9 cellular contexts compared by ENCODE assay signal in the genomic region with DNA sequence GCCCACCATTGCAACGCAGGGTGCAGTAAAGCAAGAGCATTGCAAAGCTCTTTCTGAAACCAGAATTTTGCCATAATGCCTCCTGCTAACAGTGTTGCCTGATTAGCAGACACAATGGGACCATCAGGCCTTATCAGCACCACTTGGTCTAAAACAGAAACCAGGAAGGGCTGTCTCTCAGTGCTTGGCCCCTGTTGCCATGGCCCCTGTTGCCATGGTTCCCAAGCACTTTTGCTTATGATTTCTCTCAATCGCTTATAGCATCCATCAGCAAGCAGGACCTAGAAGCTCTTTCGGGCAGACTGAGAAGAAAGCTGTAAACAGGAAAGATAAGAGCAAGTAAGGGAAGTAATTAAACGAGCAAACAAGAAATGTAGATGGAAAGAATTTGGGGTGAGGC. TPM values are rescaled to one million over a fixed set of nuclear protein-coding genes. Genes with fewer than 3 reads are reported as not detected.
A peak's percentile ranks its signal among the peaks of the same experiment; 100 is the strongest.
DNase-seq lines count a peak whose midpoint lies in the region; ATAC-seq, FAIRE-seq and TF ChIP-seq lines count a peak whose summit lies in the region.
"Had no signal": no experiment of that assay in that cellular context is flagged by ENCODE, and none has a peak within 500 bp of the region (broad histone marks: within the 10 kb centered on the region; RNA-seq: fewer than 3 reads in every experiment).

No MANE protein-coding gene starts in this region.

- no peaks in the 10 kb centered on the region for H3K27me3 ChIP-seq in CD4-positive, alpha-beta memory T cell (ENCODE audit: insufficient read depth, low read length)

- H3K4me1 ChIP-seq in CD4-positive, alpha-beta memory T cell (ENCODE audit: insufficient read depth, low read length), result peaks cover 37% of the 10 kb centered on the region
- H3K4me1 ChIP-seq: pancreas had no signal

- peaks cover 15 to 39% (median 28%) of the 10 kb centered on the region in 4 donors for H3K4me1 Mint-ChIP-seq in CD4-positive, alpha-beta memory T cell

- H3K36me3 Mint-ChIP-seq in CD4-positive, alpha-beta memory T cell, result no peaks in the 10 kb centered on the region

- TF ChIP-seq POLR2A in H54 (IDR thresholded peaks at IDR 0.05; ENCODE audit: low read depth, low read length), result no peak

- intact Hi-C loops in CD4-positive, alpha-beta memory T cell (cut with micrococcal nuclease), result loop anchor here (5.0 kb wide), 1 partner anchor 32 kb away; no protein-coding TSS in a partner anchor

- CTCF ChIA-PET in CD4-positive, alpha-beta memory T cell (lab: Charles Lee; ENCODE audit: partially characterized antibody), result interaction anchor here (1.6 to 2.9 kb wide), 4 partner anchors 10 to 74 kb away, joined by 3 to 13 read pairs (median 7); no protein-coding TSS in a partner anchor

- no peak overlapping the region for H3K4me3 ChIP-seq in CD4-positive, alpha-beta memory T cell (ENCODE audit: low read length in 2 of 2)
- H3K4me3 ChIP-seq in fibroblast of the aortic adventitia (ENCODE audit: low read depth, low read length), result no peak overlapping the region
- H3K4me3 ChIP-seq in foreskin fibroblast (ENCODE audit: low read depth in 1 of 2, low read length in 2 of 2), result no peak overlapping the region
- H3K4me3 ChIP-seq: pancreas had no signal

- H3K27ac ChIP-seq in CD4-positive, alpha-beta memory T cell (ENCODE audit: low read depth, low read length), result peak overlapping the region; percentile 69
- H3K27ac ChIP-seq: pancreas had no signal

- no peaks in the 10 kb centered on the region for H3K27me3 Mint-ChIP-seq in CD4-positive, alpha-beta memory T cell

- POLR2A ChIA-PET in CD4-positive, alpha-beta memory T cell (lab: Charles Lee; ENCODE audit: partially characterized antibody), result interaction anchor here (0.6 to 2.5 kb wide), 10 partner anchors 9 to 87 kb away, joined by 3 to 11 read pairs (median 4); partner anchors contain the start of gene PIN4

- no peaks in the 10 kb centered on the region for H3K9me3 ChIP-seq in CD4-positive, alpha-beta memory T cell (ENCODE audit: control insufficient read depth in 1 of 2, low read length in 2 of 2)
- H3K9me3 ChIP-seq: pancreas had no signal

- no peaks in the 10 kb centered on the region for H3K9me3 Mint-ChIP-seq in CD4-positive, alpha-beta memory T cell

- H3K27ac Mint-ChIP-seq in CD4-positive, alpha-beta memory T cell, result peak overlapping the region; percentile 69 to 97 (median 93)

- peak overlapping the region in 6 of 8 donors; percentile 5 to 61 (median 42) for H3K4me3 Mint-ChIP-seq in CD4-positive, alpha-beta memory T cell

- no peak for FAIRE-seq in H54 (lab: Jason Lieb, UNC)
- FAIRE-seq: pancreas had no signal

- DNase-seq in CD4-positive, alpha-beta memory T cell, result peak; percentile 81 to 92 (median 86)
- DNase-seq in activated CD4-positive, CD25-positive, alpha-beta regulatory T cell treated with anti-CD3 and anti-CD28 coated beads, Interleukin-2, amount 50 U/mL, for 16 hours (ENCODE audit: low read depth, low spot score), result peak; percentile 17
- DNase-seq in fibroblast of the aortic adventitia (ENCODE audit: low read depth) (peak; percentile 37), H54 (ENCODE audit: insufficient read length, low spot score) (no peak), foreskin fibroblast (no peak)
- DNase-seq in stimulated activated CD8-positive, alpha-beta memory T cell treated with anti-CD3 and anti-CD28 coated beads, Interleukin-4, amount 100 ng/mL, for 24 hours (ENCODE audit: low read depth), result peak; percentile 38
- DNase-seq: pancreas had no signal

- no peak for TF ChIP-seq CTCF in fibroblast of the aortic adventitia (IDR thresholded peaks at IDR 0.05; ENCODE audit: insufficient read depth, low read length)
- TF ChIP-seq CTCF in foreskin fibroblast (IDR thresholded peaks at IDR 0.05; ENCODE audit: low read depth, low read length), result no peak

- ATAC-seq in GM19324 (IDR thresholded peaks at IDR 0.05; ENCODE audit: low FRiP score, unreplicated experiment), result peak; percentile 84
- peak; percentile 95 for ATAC-seq in HG03521 (IDR thresholded peaks at IDR 0.05; ENCODE audit: unreplicated experiment)

- no peaks in the 10 kb centered on the region for H3K36me3 ChIP-seq in CD4-positive, alpha-beta memory T cell (ENCODE audit: insufficient read depth, low read length)
- H3K36me3 ChIP-seq: pancreas had no signal

RNA-seq across cellular contexts. Expression of gene RTL5, which starts 36.8 kb away (rescaled TPM):
- total RNA-seq in CD4-positive, alpha-beta memory T cell, result 1 to 10 TPM; 7.8 to 8.4 TPM
- under 1 TPM in 1 of 2 donors, not detected in 1; 0.20 TPM for polyA plus RNA-seq in CD4-positive, alpha-beta memory T cell
- 2.3 and 4.3 TPM in 2 replicates for total RNA-seq in fibroblast of the aortic adventitia (ENCODE audit: low replicate concordance)

Comparison
In these comparisons a context has a peak if more than half of its experiments do, and no peak if none do; other contexts are left out.
1. DNase-seq: peak in CD4-positive, alpha-beta memory T cell (5 of 5), activated CD4-positive, CD25-positive, alpha-beta regulatory T cell treated with anti-CD3 and anti-CD28 coated beads, Interleukin-2, amount 50 U/mL, for 16 hours (single experiment), fibroblast of the aortic adventitia (single experiment) and stimulated activated CD8-positive, alpha-beta memory T cell treated with anti-CD3 and anti-CD28 coated beads, Interleukin-4, amount 100 ng/mL, for 24 hours (single experiment); none in H54 (single experiment) and foreskin fibroblast (0 of 2).